Comparison of ENCODE assay signal across 9 cellular contexts in genomic region chr10:62000037-62000603, GRCh38.
DNase-seq lines count a peak whose midpoint lies in the region; ATAC-seq and TF ChIP-seq lines count a peak whose summit lies in the region.
"Had no signal": no experiment of that assay in that cellular context is flagged by ENCODE, and none has a peak within 500 bp of the region (broad histone marks: within the 10 kb centered on the region; RNA-seq: fewer than 3 reads in every experiment).

No MANE protein-coding gene starts in this region.

- H3K27ac ChIP-seq in gastroesophageal sphincter, result no peak overlapping the region
- H3K27ac ChIP-seq: left lung had no signal

- peaks cover 0 to 8% of the 10 kb centered on the region in 2 donors for H3K36me3 ChIP-seq in gastroesophageal sphincter
- H3K36me3 ChIP-seq: left lung had no signal

- 96 to 98% methylated on average over 11 to 20 of the region's 20 CpGs for whole genome bisulfite sequencing in gastroesophageal sphincter (ENCODE audit: low coverage in 1 of 2), 2 donors

- DNase-seq in GM20000 (ENCODE audit: low spot score), result peak; percentile 71
- DNase-seq in NCI-H1417 treated with DMSO at 0.1 percent for 48 hours (lab: John Stamatoyannopoulos, UW), result no peak
- DNase-seq in NCI-H1436 treated with DMSO at 0.1 percent for 48 hours (lab: John Stamatoyannopoulos, UW), result no peak
- DNase-seq: activated effector memory CD4-positive, alpha-beta T cell treated with Interleukin-2 at 50 U/mL for 16 hours; left lung had no signal

- H3K27me3 ChIP-seq in gastroesophageal sphincter, result no peaks in the 10 kb centered on the region
- H3K27me3 ChIP-seq: left lung had no signal

- peaks cover 0 to 32% (median 11%) of the 10 kb centered on the region in 3 donors for H3K4me1 ChIP-seq in gastroesophageal sphincter

- no peak for TF ChIP-seq EP300 in gastroesophageal sphincter (IDR thresholded peaks at IDR 0.05)

- peak; percentile 62 for ATAC-seq in GM18520 (IDR thresholded peaks at IDR 0.05; ENCODE audit: unreplicated experiment)
- ATAC-seq in HG03095 (IDR thresholded peaks at IDR 0.05; ENCODE audit: unreplicated experiment), result peak; percentile 83
- ATAC-seq in esophagus mucosa, result peak; percentile 53
- ATAC-seq in gastroesophageal sphincter, result no peak
- ATAC-seq: left lung had no signal

- no peaks in the 10 kb centered on the region for H3K9me3 ChIP-seq in gastroesophageal sphincter
- H3K9me3 ChIP-seq: left lung had no signal

- H3K4me3 ChIP-seq in gastroesophageal sphincter, result no peak overlapping the region
- H3K4me3 ChIP-seq: left lung had no signal

- TF ChIP-seq CTCF in GM20000 (IDR thresholded peaks at IDR 0.05; ENCODE audit: extremely low read depth, missing control alignments) (no peak), gastroesophageal sphincter (IDR thresholded peaks at IDR 0.05) (no peak)

- no peak for TF ChIP-seq POLR2A in gastroesophageal sphincter (IDR thresholded peaks at IDR 0.05)
